Comparison of ENCODE assay signal across 23 cellular contexts in genomic region chr6:36510365-36510764, GRCh38.
"Had no signal": no experiment of that assay in that cellular context is flagged by ENCODE, and none has a peak within 500 bp of the region (broad histone marks: within the 10 kb centered on the region; RNA-seq: fewer than 3 reads in every experiment).

No MANE protein-coding gene starts in this region.

- H3K4me3 Mint-ChIP-seq: activated CD4-positive, alpha-beta T cell treated with anti-CD3 and anti-CD28 coated beads, Interleukin-2, amount 10 ng/mL, durations not matched to agents 24 days and 14 days; activated CD8-positive, alpha-beta memory T cell treated with anti-CD3 and anti-CD28 coated beads, Interleukin-2, amount 10 ng/mL, durations not matched to agents 7 days and 5 days; activated CD8-positive, alpha-beta T cell treated with anti-CD3 and anti-CD28 coated beads for 36 hours; activated naive CD8-positive, alpha-beta T cell treated with anti-CD3 and anti-CD28 coated beads, Interleukin-2, amount 10 ng/mL, durations not matched to agents 7 days and 5 days; dendritic cell treated with granulocyte-macrophage colony-stimulating factor and Interleukin-4, amounts not matched to agents 40 ng/mL and 50 ng/mL, for 4 days; natural killer cell; T-helper 2 cell treated with Interferon-gamma antibody and Interleukin-4, amounts not matched to agents 5 μg/mL and 100 μg/mL, for 36 hours had no signal

- H3K9me3 ChIP-seq: lower lobe of right lung, sigmoid colon, thoracic aorta had no signal

- H3K4me3 ChIP-seq: lower lobe of right lung, sigmoid colon, thoracic aorta had no signal

- DNase-seq: activated CD4-positive, alpha-beta T cell treated with anti-CD3 and anti-CD28 coated beads, Interleukin-2, amount 10 ng/mL, durations not matched to agents 24 days and 14 days; activated CD8-positive, alpha-beta memory T cell treated with anti-CD3 and anti-CD28 coated beads, Interleukin-2, amount 10 ng/mL, durations not matched to agents 7 days and 5 days; activated CD8-positive, alpha-beta T cell treated with anti-CD3 and anti-CD28 coated beads for 36 hours; activated naive CD8-positive, alpha-beta T cell treated with anti-CD3 and anti-CD28 coated beads, Interleukin-2, amount 10 ng/mL, durations not matched to agents 7 days and 5 days; activated T-cell treated with anti-CD3 and anti-CD28 coated beads for 4 hours; amygdala; effector CD4-positive, alpha-beta T cell; erythroblast; foreskin melanocyte; hypothalamus; lower lobe of right lung; mesendoderm; natural killer cell; sigmoid colon; stimulated activated CD4-positive, alpha-beta T cell treated with anti-CD3 and anti-CD28 coated beads, Interleukin-2, amount 100 ng/mL, for 48 hours; stimulated activated CD8-positive, alpha-beta memory T cell treated with anti-CD3 and anti-CD28 coated beads, Interleukin-4, amount 100 ng/mL, for 48 hours; stimulated activated naive CD4-positive, alpha-beta T cell had no signal

- H3K4me1 ChIP-seq: lower lobe of right lung, sigmoid colon had no signal

- H3K27me3 ChIP-seq: sigmoid colon had no signal

- H3K27ac Mint-ChIP-seq: activated CD4-positive, alpha-beta T cell treated with anti-CD3 and anti-CD28 coated beads, Interleukin-2, amount 10 ng/mL, durations not matched to agents 24 days and 14 days; activated CD8-positive, alpha-beta memory T cell treated with anti-CD3 and anti-CD28 coated beads, Interleukin-2, amount 10 ng/mL, durations not matched to agents 7 days and 5 days; activated CD8-positive, alpha-beta T cell treated with anti-CD3 and anti-CD28 coated beads for 36 hours; activated naive CD8-positive, alpha-beta T cell treated with anti-CD3 and anti-CD28 coated beads, Interleukin-2, amount 10 ng/mL, durations not matched to agents 7 days and 5 days; dendritic cell treated with granulocyte-macrophage colony-stimulating factor and Interleukin-4, amounts not matched to agents 40 ng/mL and 50 ng/mL, for 4 days; T-helper 2 cell treated with Interferon-gamma antibody and Interleukin-4, amounts not matched to agents 5 μg/mL and 100 μg/mL, for 36 hours had no signal

- H3K27me3 Mint-ChIP-seq: activated CD4-positive, alpha-beta T cell treated with anti-CD3 and anti-CD28 coated beads, Interleukin-2, amount 10 ng/mL, durations not matched to agents 24 days and 14 days; activated CD8-positive, alpha-beta memory T cell treated with anti-CD3 and anti-CD28 coated beads, Interleukin-2, amount 10 ng/mL, durations not matched to agents 7 days and 5 days; activated CD8-positive, alpha-beta T cell treated with anti-CD3 and anti-CD28 coated beads for 36 hours; activated naive CD8-positive, alpha-beta T cell treated with anti-CD3 and anti-CD28 coated beads, Interleukin-2, amount 10 ng/mL, durations not matched to agents 7 days and 5 days; dendritic cell treated with granulocyte-macrophage colony-stimulating factor and Interleukin-4, amounts not matched to agents 40 ng/mL and 50 ng/mL, for 4 days had no signal

- H3K9me3 Mint-ChIP-seq: activated CD4-positive, alpha-beta T cell treated with anti-CD3 and anti-CD28 coated beads, Interleukin-2, amount 10 ng/mL, durations not matched to agents 24 days and 14 days; activated CD8-positive, alpha-beta T cell treated with anti-CD3 and anti-CD28 coated beads for 36 hours; activated naive CD8-positive, alpha-beta T cell treated with anti-CD3 and anti-CD28 coated beads, Interleukin-2, amount 10 ng/mL, durations not matched to agents 7 days and 5 days; dendritic cell treated with granulocyte-macrophage colony-stimulating factor and Interleukin-4, amounts not matched to agents 40 ng/mL and 50 ng/mL, for 4 days; natural killer cell; T-helper 2 cell treated with Interferon-gamma antibody and Interleukin-4, amounts not matched to agents 5 μg/mL and 100 μg/mL, for 36 hours had no signal

- H3K27ac ChIP-seq: lower lobe of right lung, sigmoid colon, thoracic aorta, VCaP had no signal

- ATAC-seq: activated CD4-positive, CD25-positive, alpha-beta regulatory T cell treated with anti-CD3 and anti-CD28 coated beads, Interleukin-2, amount 50 U/mL, for 24 hours; activated CD8-positive, alpha-beta memory T cell treated with anti-CD3 and anti-CD28 coated beads, Interleukin-2, amount 10 ng/mL, durations not matched to agents 7 days and 5 days; activated CD8-positive, alpha-beta T cell treated with anti-CD3 and anti-CD28 coated beads for 36 hours; lower lobe of right lung; natural killer cell; SK-N-SH treated with all-trans-retinoic acid at 6 μM for 48 hours had no signal
